ENCODE assay signal across 1 cellular context in the genomic region with DNA sequence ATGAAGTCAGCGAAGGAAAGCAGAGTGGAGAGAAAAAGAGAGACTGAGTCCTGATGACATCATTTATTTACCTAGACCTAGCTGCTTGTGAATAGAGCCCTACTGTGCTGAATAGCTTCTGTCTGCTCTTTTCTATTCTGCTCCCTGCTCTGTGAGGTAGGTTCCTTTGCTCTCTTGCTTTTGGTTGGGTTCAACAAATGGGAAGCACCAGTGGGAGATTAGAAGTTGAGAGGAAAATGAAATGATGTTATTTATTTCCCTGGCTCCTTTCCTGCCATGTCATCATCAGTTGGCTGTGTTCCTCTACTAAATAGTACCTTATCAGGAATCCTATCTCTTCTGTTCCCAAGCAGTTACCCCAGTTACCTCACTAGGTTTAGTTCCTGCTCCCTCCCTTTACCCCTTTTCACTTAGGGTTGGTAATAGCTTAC.
TF ChIP-seq lines count a peak whose summit lies in the region.

No MANE protein-coding gene starts in this region.

TF ChIP-seq in H1, 55 proteins besides CTCF, POLR2A, EP300 and RAD21:
- TF ChIP-seq TCF12 (IDR thresholded peaks at IDR 0.05; ENCODE audit: low read depth, low read length) (no peak), GABPA (IDR thresholded peaks at IDR 0.05; ENCODE audit: borderline replicate concordance, insufficient read depth, low read length) (no peak), POLR2AphosphoS5 (IDR thresholded peaks at IDR 0.05; ENCODE audit: low read depth, low read length) (no peak), CTBP2 (IDR thresholded peaks at IDR 0.05; ENCODE audit: borderline replicate concordance, insufficient read depth, insufficient read length, low read length) (no peak), SRF (IDR thresholded peaks at IDR 0.05; ENCODE audit: low read depth, low read length) (no peak), POU5F1 (IDR thresholded peaks at IDR 0.05; ENCODE audit: low read depth, low read length) (no peak), JUND (IDR thresholded peaks at IDR 0.05; ENCODE audit: low read length) (peak; percentile 73; the same call in 1 of the 2 replicates), SAP30 (IDR thresholded peaks at IDR 0.05; ENCODE audit: insufficient read depth, insufficient replicate concordance, low read length) (no peak)
- TF ChIP-seq, protein P1, sequence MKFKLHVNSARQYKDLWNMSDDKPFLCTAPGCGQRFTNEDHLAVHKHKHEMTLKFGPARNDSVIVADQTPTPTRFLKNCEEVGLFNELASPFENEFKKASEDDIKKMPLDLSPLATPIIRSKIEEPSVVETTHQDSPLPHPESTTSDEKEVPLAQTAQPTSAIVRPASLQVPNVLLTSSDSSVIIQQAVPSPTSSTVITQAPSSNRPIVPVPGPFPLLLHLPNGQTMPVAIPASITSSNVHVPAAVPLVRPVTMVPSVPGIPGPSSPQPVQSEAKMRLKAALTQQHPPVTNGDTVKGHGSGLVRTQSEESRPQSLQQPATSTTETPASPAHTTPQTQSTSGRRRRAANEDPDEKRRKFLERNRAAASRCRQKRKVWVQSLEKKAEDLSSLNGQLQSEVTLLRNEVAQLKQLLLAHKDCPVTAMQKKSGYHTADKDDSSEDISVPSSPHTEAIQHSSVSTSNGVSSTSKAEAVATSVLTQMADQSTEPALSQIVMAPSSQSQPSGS (IDR thresholded peaks at IDR 0.05; ENCODE audit: low read length): peak; percentile 62; the same call in 1 of the 2 replicates
